Comparison of ENCODE assay signal across 21 cellular contexts in genomic region chrX:47749185-47749967, GRCh38.
DNase-seq lines count a peak whose midpoint lies in the region; ATAC-seq and TF ChIP-seq lines count a peak whose summit lies in the region.
"Had no signal": no experiment of that assay in that cellular context is flagged by ENCODE, and none has a peak within 500 bp of the region (broad histone marks: within the 10 kb centered on the region; RNA-seq: fewer than 3 reads in every experiment).

No MANE protein-coding gene starts in this region.

- no peaks in the 10 kb centered on the region for H3K79me1 ChIP-seq in IMR-90 (ENCODE audit: low read depth in 1 of 2, low read length in 2 of 2)

- no peaks in the 10 kb centered on the region for H3K9me3 Mint-ChIP-seq in activated CD8-positive, alpha-beta T cell treated with anti-CD3 and anti-CD28 coated beads for 36 hours
- H3K9me3 Mint-ChIP-seq: naive thymus-derived CD4-positive, alpha-beta T cell; T-helper 1 cell treated with Interleukin-12 subunit alpha and Interleukin-12 subunit beta and Interleukin-4 antibody, amounts not matched to agents 30 μg/mL and 1 μg/mL, for 36 hours had no signal

- no peaks in the 10 kb centered on the region for H3K4me1 Mint-ChIP-seq in activated CD8-positive, alpha-beta T cell treated with anti-CD3 and anti-CD28 coated beads for 36 hours (ENCODE audit: low read depth)
- H3K4me1 Mint-ChIP-seq: activated CD4-positive, alpha-beta T cell treated with anti-CD3 and anti-CD28 coated beads for 36 hours had no signal

- no peak overlapping the region for H4K91ac ChIP-seq in IMR-90 (ENCODE audit: insufficient read depth, low read depth, low read length)

- dilution Hi-C loops in IMR-90 (cut with HindIII; ENCODE audit: low sequenced_read_pairs, unreplicated experiment): no loop called here

- no peak overlapping the region for H2AFZ ChIP-seq in IMR-90 (replicated peaks; ENCODE audit: low read length, poor library complexity)

- H3K36me3 Mint-ChIP-seq in activated CD8-positive, alpha-beta T cell treated with anti-CD3 and anti-CD28 coated beads for 36 hours (ENCODE audit: low read depth): no peaks in the 10 kb centered on the region
- H3K36me3 Mint-ChIP-seq: naive thymus-derived CD4-positive, alpha-beta T cell had no signal

- intact Hi-C loops in IMR-90 (cut with micrococcal nuclease): no loop called here
- intact Hi-C loops in psoas muscle (cut with DNase I): no loop called here
- intact Hi-C loops in activated CD8-positive, alpha-beta T cell treated with anti-CD3 and anti-CD28 coated beads for 36 hours (cut with micrococcal nuclease): no loop called here
- intact Hi-C loops in head of caudate nucleus (cut with DNase I): no loop called here

- H3K23ac ChIP-seq in IMR-90 (ENCODE audit: low read depth, low read length): no peak overlapping the region

- no peak overlapping the region for H3K4ac ChIP-seq in IMR-90 (ENCODE audit: low read depth, low read length)

- H3K27ac Mint-ChIP-seq in activated CD8-positive, alpha-beta T cell treated with anti-CD3 and anti-CD28 coated beads for 36 hours: no peak overlapping the region
- H3K27ac Mint-ChIP-seq: activated CD4-positive, alpha-beta T cell treated with anti-CD3 and anti-CD28 coated beads for 36 hours; naive thymus-derived CD4-positive, alpha-beta T cell; T-helper 1 cell treated with Interleukin-12 subunit alpha and Interleukin-12 subunit beta and Interleukin-4 antibody, amounts not matched to agents 30 μg/mL and 1 μg/mL, for 36 hours had no signal

- no peak overlapping the region for H3K9ac ChIP-seq in IMR-90 (ENCODE audit: low read depth, low read length)

- no peak for TF ChIP-seq POLR2A in IMR-90 (IDR thresholded peaks at IDR 0.05; ENCODE audit: low read depth, low read length)

- H2BK20ac ChIP-seq in IMR-90 (ENCODE audit: low read depth, low read length): no peak overlapping the region

- ATAC-seq in GM18873 (IDR thresholded peaks at IDR 0.05; ENCODE audit: low FRiP score, unreplicated experiment): peak; percentile 66
- ATAC-seq in IMR-90 (ENCODE audit: low read depth): no peak
- peak; percentile 44 to 74 (median 56) for ATAC-seq in psoas muscle
- ATAC-seq in activated CD8-positive, alpha-beta T cell treated with anti-CD3 and anti-CD28 coated beads for 36 hours: no peak
- no peak for ATAC-seq in HG03469 (IDR thresholded peaks at IDR 0.05; ENCODE audit: unreplicated experiment)
- ATAC-seq: activated CD4-positive, alpha-beta T cell treated with anti-CD3 and anti-CD28 coated beads for 36 hours; esophagus mucosa; K562; left lung; naive thymus-derived CD4-positive, alpha-beta T cell; Panc1 had no signal

- no peak overlapping the region for H3K4me2 ChIP-seq in IMR-90 (ENCODE audit: low read depth, low read length)

- TF ChIP-seq CTCF in IMR-90 (conservative IDR thresholded peaks at IDR 0.05; ENCODE audit: low read depth, low read length) (no peak), psoas muscle (IDR thresholded peaks at IDR 0.05) (no peak), RWPE1 (conservative IDR thresholded peaks at IDR 0.05; ENCODE audit: low read depth) (no peak)
- TF ChIP-seq CTCF in activated CD8-positive, alpha-beta T cell treated with anti-CD3 and anti-CD28 coated beads for 36 hours (IDR thresholded peaks at IDR 0.05): no peak

- H3K27me3 ChIP-seq in IMR-90 (ENCODE audit: control insufficient read depth, insufficient read depth, low read length) (peaks cover 24% of the 10 kb centered on the region), psoas muscle (ENCODE audit: insufficient read depth in 3 of 3, low read length in 2 of 3) (peaks cover 0 to 17% (median 0%) of the 10 kb centered on the region in 3 donors)
- H3K27me3 ChIP-seq: left lung had no signal

- CTCF ChIA-PET in IMR-90 (lab: Yijun Ruan, JAX): interaction anchor here (1.1 to 1.2 kb wide), 2 partner anchors 13 to 16 kb away, joined by 3 read pairs; no protein-coding TSS in a partner anchor
- CTCF ChIA-PET in activated CD8-positive, alpha-beta T cell treated with anti-CD3 and anti-CD28 coated beads for 36 hours (lab: Charles Lee): no interaction called here
- CTCF ChIA-PET in RWPE1 (lab: Yijun Ruan, JAX): interaction anchor here (0.6 kb wide), 1 partner anchor 790 kb away, joined by 4 read pairs; no protein-coding TSS in a partner anchor

- H4K8ac ChIP-seq in IMR-90 (ENCODE audit: low read depth in 2 of 2, low read length in 2 of 2): no peak overlapping the region

- H2BK15ac ChIP-seq in IMR-90 (ENCODE audit: low read depth, low read length): no peak overlapping the region

- in situ Hi-C loops in IMR-90 (cut with MboI; ENCODE audit: low sequenced_read_pairs): no loop called here

- H3K4me3 ChIP-seq in IMR-90 (ENCODE audit: insufficient read depth, low read depth, low read length) (no peak overlapping the region), psoas muscle (no peak overlapping the region)
- H3K4me3 ChIP-seq: K562, left lung, tibial nerve had no signal

- H3K4me3 Mint-ChIP-seq in activated CD8-positive, alpha-beta T cell treated with anti-CD3 and anti-CD28 coated beads for 36 hours: no peak overlapping the region
- H3K4me3 Mint-ChIP-seq: activated CD4-positive, alpha-beta T cell treated with anti-CD3 and anti-CD28 coated beads for 36 hours; naive thymus-derived CD4-positive, alpha-beta T cell; T-helper 1 cell treated with Interleukin-12 subunit alpha and Interleukin-12 subunit beta and Interleukin-4 antibody, amounts not matched to agents 30 μg/mL and 1 μg/mL, for 36 hours had no signal

- TF ChIP-seq RAD21 in IMR-90 (IDR thresholded peaks at IDR 0.05; ENCODE audit: low read length): no peak

- H3K4me1 ChIP-seq in IMR-90 (ENCODE audit: control insufficient read depth, insufficient read depth, low read length) (no peaks in the 10 kb centered on the region), psoas muscle (no peaks in the 10 kb centered on the region)
- H3K4me1 ChIP-seq: left lung, tibial nerve had no signal

- BruUV-seq in IMR-90 (replicated peaks; lab: Mats Ljungman, UMichigan): no TSS peak

- WGBS in IMR-90 (ENCODE audit: extremely low coverage in 2 of 2, insufficient read length in 1 of 2), 2 experiments: no CpG with 5 or more reads among the region's 7 CpGs
- WGBS in psoas muscle, 3 donors: 9 to 17% (median 10%) methylated on average over 7 of the region's 7 CpGs

- H3K18ac ChIP-seq in IMR-90 (ENCODE audit: low read depth, low read length): no peak overlapping the region

- H2AK5ac ChIP-seq in IMR-90 (ENCODE audit: low read depth, low read length): no peak overlapping the region

- no peak overlapping the region for H2BK5ac ChIP-seq in IMR-90 (ENCODE audit: low read depth, low read length, poor library complexity, severe bottlenecking)

- H4K5ac ChIP-seq in IMR-90 (ENCODE audit: low read depth, low read length): no peak overlapping the region

- H2BK120ac ChIP-seq in IMR-90 (ENCODE audit: low read depth, low read length): no peak overlapping the region

- H2AK9ac ChIP-seq in IMR-90 (replicated peaks; ENCODE audit: low read depth, low read length, poor library complexity): no peak overlapping the region

- POLR2A ChIA-PET in IMR-90 (lab: Charles Lee; ENCODE audit: unreplicated experiment) (no interaction called here), RWPE1 (lab: Yijun Ruan, JAX; ENCODE audit: low non-redundant PET) (no interaction called here)
- POLR2A ChIA-PET in activated CD8-positive, alpha-beta T cell treated with anti-CD3 and anti-CD28 coated beads for 36 hours (lab: Charles Lee): interaction anchor here (1.2 kb wide), 1 partner anchor 44 kb away, joined by 3 read pairs; no protein-coding TSS in a partner anchor

- DNase-seq in IMR-90: peak; percentile 61
- DNase-seq in cerebellar cortex (ENCODE audit: low spot score): peak; percentile 82
- no peak for DNase-seq in psoas muscle
- DNase-seq in activated CD8-positive, alpha-beta T cell treated with anti-CD3 and anti-CD28 coated beads for 36 hours: no peak
- no peak for DNase-seq in RWPE1 (ENCODE audit: low spot score)
- DNase-seq in head of caudate nucleus: no peak
- DNase-seq: activated CD4-positive, alpha-beta T cell treated with anti-CD3 and anti-CD28 coated beads for 36 hours; activated T-cell treated with anti-CD3 and anti-CD28 coated beads, Interleukin-2, amount 50 U/mL, for 1 hour; DMS79; GOT3; left lung; naive thymus-derived CD4-positive, alpha-beta T cell; NCI-H1436 treated with DMSO at 0.1 percent for 48 hours; NCI-H446 treated with DMSO at 0.1 percent for 48 hours had no signal

- no peak overlapping the region for H3K27ac ChIP-seq in IMR-90 (ENCODE audit: insufficient read depth, low read length)
- H3K27ac ChIP-seq in psoas muscle: no peak overlapping the region
- no peak overlapping the region for H3K27ac ChIP-seq in RWPE1
- H3K27ac ChIP-seq: left lung, tibial nerve had no signal

- H3K9me3 ChIP-seq in IMR-90 (ENCODE audit: control insufficient read depth, insufficient read depth, low read length) (no peaks in the 10 kb centered on the region), psoas muscle (no peaks in the 10 kb centered on the region)
- H3K9me3 ChIP-seq: left lung, tibial nerve had no signal

- H4K20me1 ChIP-seq in IMR-90 (ENCODE audit: insufficient read depth, low read length): no peaks in the 10 kb centered on the region

- no peak overlapping the region for H3K56ac ChIP-seq in IMR-90 (ENCODE audit: extremely low read depth, insufficient read depth, low read length)

- H3K36me3 ChIP-seq in IMR-90 (ENCODE audit: control insufficient read depth, insufficient read depth, low read length) (no peaks in the 10 kb centered on the region), psoas muscle (ENCODE audit: insufficient read depth in 1 of 2, low read depth in 1 of 2) (no peaks in the 10 kb centered on the region)
- H3K36me3 ChIP-seq: left lung, tibial nerve had no signal

- H3K9me1 ChIP-seq in IMR-90 (ENCODE audit: insufficient read depth, low read length): no peaks in the 10 kb centered on the region

- peaks cover 9% of the 10 kb centered on the region for H3K27me3 Mint-ChIP-seq in activated CD8-positive, alpha-beta T cell treated with anti-CD3 and anti-CD28 coated beads for 36 hours

- H3K14ac ChIP-seq in IMR-90 (replicated peaks; ENCODE audit: low read depth, low read length): no peak overlapping the region

TF ChIP-seq in IMR-90, 13 proteins besides CTCF, POLR2A, EP300 and RAD21 (continues in another document):
- TF ChIP-seq RFX5 (IDR thresholded peaks at IDR 0.05; ENCODE audit: low read depth, low read length): no peak
- TF ChIP-seq, protein P1, sequence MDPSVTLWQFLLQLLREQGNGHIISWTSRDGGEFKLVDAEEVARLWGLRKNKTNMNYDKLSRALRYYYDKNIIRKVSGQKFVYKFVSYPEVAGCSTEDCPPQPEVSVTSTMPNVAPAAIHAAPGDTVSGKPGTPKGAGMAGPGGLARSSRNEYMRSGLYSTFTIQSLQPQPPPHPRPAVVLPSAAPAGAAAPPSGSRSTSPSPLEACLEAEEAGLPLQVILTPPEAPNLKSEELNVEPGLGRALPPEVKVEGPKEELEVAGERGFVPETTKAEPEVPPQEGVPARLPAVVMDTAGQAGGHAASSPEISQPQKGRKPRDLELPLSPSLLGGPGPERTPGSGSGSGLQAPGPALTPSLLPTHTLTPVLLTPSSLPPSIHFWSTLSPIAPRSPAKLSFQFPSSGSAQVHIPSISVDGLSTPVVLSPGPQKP (IDR thresholded peaks at IDR 0.05; ENCODE audit: borderline replicate concordance, low read depth, low read length): no peak
- TF ChIP-seq FOS (IDR thresholded peaks at IDR 0.05; ENCODE audit: low read depth, low read length): no peak
- no peak for TF ChIP-seq RCOR1 (IDR thresholded peaks at IDR 0.05; ENCODE audit: insufficient replicate concordance, low read length)
- TF ChIP-seq MAFK (IDR thresholded peaks at IDR 0.05; ENCODE audit: low read depth, low read length): no peak

Comparison
In these comparisons a context has a peak if more than half of its experiments do, and no peak if none do; other contexts are left out.
1. ATAC-seq: peak in GM18873 (single experiment) and psoas muscle (4 of 4); none in IMR-90 (single experiment), activated CD8-positive, alpha-beta T cell treated with anti-CD3 and anti-CD28 coated beads for 36 hours (single experiment) and HG03469 (single experiment).
2. DNase-seq: peak in IMR-90 (single experiment) and cerebellar cortex (single experiment); none in psoas muscle (0 of 2), activated CD8-positive, alpha-beta T cell treated with anti-CD3 and anti-CD28 coated beads for 36 hours (single experiment), RWPE1 (single experiment) and head of caudate nucleus (0 of 42).